ENCODE assay signal across 23 cellular contexts in genomic region chr2:16722677-16723076, GRCh38. TPM values are rescaled to one million over a fixed set of nuclear protein-coding genes. Genes with fewer than 3 reads are reported as not detected.
DNase-seq lines count a peak whose midpoint lies in the region; TF ChIP-seq lines count a peak whose summit lies in the region.
"Had no signal": no experiment of that assay in that cellular context is flagged by ENCODE, and none has a peak within 500 bp of the region (broad histone marks: within the 10 kb centered on the region; RNA-seq: fewer than 3 reads in every experiment).

No MANE protein-coding gene starts in this region.

- intact Hi-C loops in esophagus muscularis mucosa (cut with DNase I): no loop called here
- intact Hi-C loops in vagina (cut with DNase I): no loop called here

- H3K27ac ChIP-seq in SJCRH30 (peak overlapping the region; percentile 32; the same call in 1 of the 2 replicates), esophagus muscularis mucosa (replicated peaks in 1 of 4) (no peak overlapping the region), vagina (peak overlapping the region; percentile 4)
- H3K27ac ChIP-seq: adrenal gland, lower lobe of right lung, prostate gland had no signal

- H3K4me1 ChIP-seq in SJCRH30: peaks cover 18% of the 10 kb centered on the region
- H3K4me1 ChIP-seq in esophagus muscularis mucosa: peaks cover 0 to 22% (median 12%) of the 10 kb centered on the region in 4 donors
- H3K4me1 ChIP-seq in vagina: no peaks in the 10 kb centered on the region
- H3K4me1 ChIP-seq: adrenal gland, lower lobe of right lung, prostate gland had no signal

- DNase-seq in NOMO-1 treated with dmso at 0.1 percent for 144 hours (lab: John Stamatoyannopoulos, UW; ENCODE audit: unreplicated experiment): peak; percentile 8
- DNase-seq in NOMO-1 treated with DMSO at 0.1 percent for 48 hours (lab: John Stamatoyannopoulos, UW; ENCODE audit: unreplicated experiment): no peak
- DNase-seq in SJCRH30: peak; percentile 41 to 44
- peak; percentile 60 for DNase-seq in esophagus muscularis mucosa (ENCODE audit: extremely low spot score)
- peak in 1 of 2 donors; percentile 14 for DNase-seq in vagina (ENCODE audit: extremely low spot score in 2 of 2)
- no peak for DNase-seq in SK-N-DZ (ENCODE audit: low spot score)
- no peak for DNase-seq in SIG-M5 treated with dmso at 0.1 percent for 504 hours (lab: John Stamatoyannopoulos, UW; ENCODE audit: unreplicated experiment)
- DNase-seq in activated CD4-positive, alpha-beta T cell treated with anti-CD3 and anti-CD28 coated beads for 48 hours: no peak
- DNase-seq: 8988T; activated CD4-positive, alpha-beta memory T cell treated with anti-CD3 and anti-CD28 coated beads for 36 hours; activated CD4-positive, CD25-positive, alpha-beta regulatory T cell; activated gamma-delta T cell treated with Interleukin-2 at 50 U/mL for 16 hours; activated T-cell treated with anti-CD3 and anti-CD28 coated beads for 4 hours; adrenal gland; cortex of kidney; DMS79; GOT3; islet precursor cell; lower lobe of right lung; NCI-H187; NCI-H82; SK-N-SH had no signal

- 48% methylated on average over 9 of the region's 9 CpGs for WGBS in esophagus muscularis mucosa

- no peak overlapping the region for H3K4me3 ChIP-seq in SJCRH30
- H3K4me3 ChIP-seq in esophagus muscularis mucosa: no peak overlapping the region
- no peak overlapping the region for H3K4me3 ChIP-seq in vagina
- H3K4me3 ChIP-seq: adrenal gland, lower lobe of right lung, prostate gland had no signal

- H3K9me3 ChIP-seq in SJCRH30 (replicated peaks): no peaks in the 10 kb centered on the region; the same call in 1 of the 2 replicates
- H3K9me3 ChIP-seq in esophagus muscularis mucosa: no peaks in the 10 kb centered on the region
- no peaks in the 10 kb centered on the region for H3K9me3 ChIP-seq in vagina
- H3K9me3 ChIP-seq: adrenal gland, lower lobe of right lung, prostate gland, SK-N-SH had no signal

- H3K36me3 ChIP-seq in SJCRH30: no peaks in the 10 kb centered on the region
- H3K36me3 ChIP-seq in esophagus muscularis mucosa: no peaks in the 10 kb centered on the region
- H3K36me3 ChIP-seq in vagina: no peaks in the 10 kb centered on the region
- H3K36me3 ChIP-seq: adrenal gland, lower lobe of right lung, prostate gland had no signal

- TF ChIP-seq CTCF in esophagus muscularis mucosa (IDR thresholded peaks at IDR 0.05) (no peak), vagina (IDR thresholded peaks at IDR 0.05) (no peak)

- H3K27me3 ChIP-seq in SJCRH30: no peaks in the 10 kb centered on the region
- peaks cover 0 to 5% (median 0%) of the 10 kb centered on the region in 4 donors for H3K27me3 ChIP-seq in esophagus muscularis mucosa
- H3K27me3 ChIP-seq in vagina: no peaks in the 10 kb centered on the region
- H3K27me3 ChIP-seq: adrenal gland had no signal

- TF ChIP-seq POLR2A in esophagus muscularis mucosa (IDR thresholded peaks at IDR 0.05; ENCODE audit: low read depth) (no peak), vagina (IDR thresholded peaks at IDR 0.05) (no peak)

- TF ChIP-seq EP300 in esophagus muscularis mucosa (IDR thresholded peaks at IDR 0.05): no peak

RNA-seq across cellular contexts. Expression of gene CYRIA, which starts 57.0 kb away (rescaled TPM):
- total RNA-seq in SJCRH30 (2014; rRNA removed; shearing (Covaris generic)): 18.3 and 22.2 TPM in 2 replicates
- total RNA-seq in esophagus muscularis mucosa: 10 to 100 TPM; 10.3 to 13.3 (median 11.2) TPM
- 12.5 TPM for total RNA-seq in vagina
- 1.3 and 1.5 TPM in 2 replicates for polyA plus RNA-seq in SK-N-DZ (2014; cell fraction: cytosol; rRNA removed)
- polyA plus RNA-seq in SK-N-DZ (2014; cell fraction: nucleus; rRNA removed): 1.2 and 1.5 TPM in 2 replicates

Comparison
In these comparisons a context has a peak if more than half of its experiments do, and no peak if none do; other contexts are left out.
1. DNase-seq: peak in NOMO-1 treated with dmso at 0.1 percent for 144 hours (single experiment), SJCRH30 (2 of 2) and esophagus muscularis mucosa (single experiment); none in NOMO-1 treated with DMSO at 0.1 percent for 48 hours (single experiment), SK-N-DZ (single experiment), SIG-M5 treated with dmso at 0.1 percent for 504 hours (single experiment) and activated CD4-positive, alpha-beta T cell treated with anti-CD3 and anti-CD28 coated beads for 48 hours (single experiment).
2. H3K27ac ChIP-seq: peak in SJCRH30 (single experiment) and vagina (single experiment); none in esophagus muscularis mucosa (0 of 4).